Comparison of ENCODE assay signal across 14 cellular contexts in genomic region chr5:168407222-168407621, GRCh38.
"Had no signal": no experiment of that assay in that cellular context is flagged by ENCODE, and none has a peak within 500 bp of the region (broad histone marks: within the 10 kb centered on the region; RNA-seq: fewer than 3 reads in every experiment).

No MANE protein-coding gene starts in this region.

- H3K4me1 ChIP-seq: colonic mucosa, left lung, stomach, testis had no signal

- H3K27me3 ChIP-seq: colonic mucosa, left lung, stomach, testis had no signal

- H3K4me3 ChIP-seq: colonic mucosa, left lung, stomach, testis had no signal

- H3K4me3 Mint-ChIP-seq: brain; central memory CD8-positive, alpha-beta T cell; type B pancreatic cell had no signal

- ATAC-seq: left lung had no signal

- H3K27ac ChIP-seq: colonic mucosa, left lung, stomach, testis had no signal

- H3K27ac Mint-ChIP-seq: progenitor cell of endocrine pancreas, type B pancreatic cell had no signal

- H3K36me3 ChIP-seq: colonic mucosa, left lung had no signal

- H3K27me3 Mint-ChIP-seq: brain; central memory CD8-positive, alpha-beta T cell; progenitor cell of endocrine pancreas; type B pancreatic cell had no signal

- DNase-seq: activated CD4-positive, alpha-beta T cell treated with anti-CD3 and anti-CD28 coated beads, Interleukin-2, amount 50 U/mL, for 1 hour; activated effector memory CD4-positive, alpha-beta T cell treated with Interleukin-2 at 50 U/mL for 16 hours; activated naive CD4-positive, alpha-beta T cell treated with anti-CD3 and anti-CD28 coated beads, Interleukin-2, amount 50 U/mL, for 16 hours; colonic mucosa; head of caudate nucleus; left lung; mammary epithelial cell; midbrain; stomach; testis had no signal

- H3K9me3 ChIP-seq: colonic mucosa, left lung, stomach, testis had no signal

- H3K9me3 Mint-ChIP-seq: brain; central memory CD8-positive, alpha-beta T cell; type B pancreatic cell had no signal
